ENCODE assay signal across 26 cellular contexts in genomic region chr4:182788197-182788596, GRCh38.
"Had no signal": no experiment of that assay in that cellular context is flagged by ENCODE, and none has a peak within 500 bp of the region (broad histone marks: within the 10 kb centered on the region; RNA-seq: fewer than 3 reads in every experiment).

No MANE protein-coding gene starts in this region.

- H3K9me3 ChIP-seq: colonic mucosa had no signal

- H3K27me3 ChIP-seq: colonic mucosa had no signal

- H3K36me3 ChIP-seq: colonic mucosa had no signal

- ATAC-seq: activated CD4-positive, alpha-beta T cell treated with anti-CD3 and anti-CD28 coated beads for 36 hours; activated T-cell treated with anti-CD3 and anti-CD28 coated beads, Interleukin-2, amount 50 U/mL, for 72 hours; esophagus mucosa; T-helper 17 cell had no signal

- FAIRE-seq: astrocyte, frontal cortex had no signal

- H3K4me3 ChIP-seq: colonic mucosa had no signal

- DNase-seq: activated CD4-positive, alpha-beta memory T cell treated with anti-CD3 and anti-CD28 coated beads for 36 hours; activated CD4-positive, alpha-beta T cell treated with anti-CD3 and anti-CD28 coated beads for 36 hours; activated CD4-positive, alpha-beta T cell treated with anti-CD3 and anti-CD28 coated beads, Interleukin-2, amount 10 ng/mL, durations not matched to agents 24 days and 14 days; activated CD4-positive, CD25-positive, alpha-beta regulatory T cell; activated CD4-positive, CD25-positive, alpha-beta regulatory T cell treated with anti-CD3 and anti-CD28 coated beads, Interleukin-2, amount 50 U/mL, for 72 hours; activated CD8-positive, alpha-beta memory T cell treated with anti-CD3 and anti-CD28 coated beads, Interleukin-2, amount 50 U/mL, for 48 hours; activated gamma-delta T cell treated with Interleukin-2 at 50 U/mL for 16 hours; activated naive CD4-positive, alpha-beta T cell treated with anti-CD3 and anti-CD28 coated beads, Interleukin-2, amount 50 U/mL, for 16 hours; activated naive CD4-positive, alpha-beta T cell treated with Interleukin-2 at 50 U/mL for 16 hours; activated T-cell treated with anti-CD3 and anti-CD28 coated beads for 4 hours; activated T-cell treated with anti-CD3 and anti-CD28 coated beads, Interleukin-2, amount 50 U/mL, for 24 hours; activated T-cell treated with anti-CD3 and anti-CD28 coated beads, Interleukin-2, amount 50 U/mL, for 72 hours; amniotic stem cell; caudate nucleus; cerebellar nuclear complex; colonic mucosa; effector CD8-positive, alpha-beta T cell; endodermal cell; foreskin fibroblast; head of caudate nucleus; T-helper 1 cell; T-helper 17 cell; T1000 had no signal

- H3K27ac ChIP-seq: colonic mucosa had no signal

- H3K4me1 ChIP-seq: colonic mucosa had no signal
